Comparison of ENCODE assay signal across 14 cellular contexts in the genomic region with DNA sequence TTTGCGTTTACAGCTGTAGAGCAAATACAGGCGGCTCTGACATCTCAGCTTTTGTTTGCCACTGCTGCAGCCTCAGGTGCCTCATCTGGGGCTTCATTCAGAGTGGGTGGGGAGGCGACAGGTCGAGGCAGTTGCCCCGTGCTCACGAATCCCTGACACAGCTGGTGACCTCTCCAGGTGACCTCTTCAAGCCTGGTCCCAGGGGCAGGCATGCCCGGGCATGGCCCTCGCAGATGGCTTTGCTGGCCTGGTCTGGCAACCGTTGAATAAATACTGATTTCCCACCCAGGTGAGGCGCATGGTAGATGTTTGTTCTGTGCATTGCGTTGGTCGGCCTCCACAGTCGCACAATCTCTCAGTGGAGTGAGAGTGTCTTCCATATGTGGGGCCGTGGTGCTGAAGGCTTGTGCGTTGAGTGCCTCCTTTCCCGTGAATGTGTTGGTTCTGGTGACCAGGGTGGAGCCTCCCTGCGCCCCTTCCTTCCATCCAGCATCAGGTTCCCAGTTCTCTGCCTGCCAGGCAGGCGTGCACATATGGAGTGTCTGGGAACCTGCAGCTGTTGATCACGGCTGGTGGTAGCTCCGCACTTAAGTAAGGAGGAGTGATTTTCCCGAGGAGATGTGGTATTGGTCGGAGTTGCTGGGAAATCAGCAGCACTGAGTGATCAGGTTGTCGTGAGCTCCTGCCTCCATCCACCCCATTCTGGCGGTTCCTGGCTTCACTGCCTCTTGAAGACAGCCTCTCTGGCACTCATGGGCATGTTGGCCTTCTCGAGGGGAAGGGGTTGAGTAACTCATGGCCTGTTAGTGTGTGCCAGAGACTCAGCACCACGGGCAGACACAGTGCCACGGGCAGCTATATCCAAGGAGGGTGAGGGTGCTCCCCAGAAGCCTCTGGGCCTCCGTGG.
DNase-seq lines count a peak whose midpoint lies in the region; ATAC-seq and TF ChIP-seq lines count a peak whose summit lies in the region.
"Had no signal": no experiment of that assay in that cellular context is flagged by ENCODE, and none has a peak within 500 bp of the region (broad histone marks: within the 10 kb centered on the region; RNA-seq: fewer than 3 reads in every experiment).

No MANE protein-coding gene starts in this region.

- intact Hi-C loops in Calu3 (cut with micrococcal nuclease; ENCODE audit: unreplicated experiment), result no loop called here

- no peaks in the 10 kb centered on the region for H3K27me3 Mint-ChIP-seq in Calu3 (ENCODE audit: unreplicated experiment)
- no peaks in the 10 kb centered on the region for H3K27me3 Mint-ChIP-seq in stimulated activated naive B cell treated with anti-CD40 and anti-IgM and Interleukin-4, amounts not matched to agents 10 μg/mL and 1 μg/mL and 100 μg/mL, for 72 hours
- H3K27me3 Mint-ChIP-seq: memory B cell had no signal

- H3K4me3 Mint-ChIP-seq in Calu3 (ENCODE audit: low read depth, unreplicated experiment), result peak overlapping the region; percentile 34
- H3K4me3 Mint-ChIP-seq in stimulated activated naive B cell treated with anti-CD40 and anti-IgM and Interleukin-4, amounts not matched to agents 10 μg/mL and 1 μg/mL and 100 μg/mL, for 72 hours, result no peak overlapping the region
- H3K4me3 Mint-ChIP-seq: HFFc6, memory B cell had no signal

- H3K9me3 ChIP-seq in HUES64 (ENCODE audit: insufficient read depth, low read depth, low read length), result no peaks in the 10 kb centered on the region
- H3K9me3 ChIP-seq in hepatocyte (ENCODE audit: low read depth), result no peaks in the 10 kb centered on the region
- H3K9me3 ChIP-seq: Peyer's patch, thyroid gland had no signal

- no peaks in the 10 kb centered on the region for H3K9me3 Mint-ChIP-seq in Calu3 (ENCODE audit: low read depth, unreplicated experiment)
- H3K9me3 Mint-ChIP-seq in stimulated activated naive B cell treated with anti-CD40 and anti-IgM and Interleukin-4, amounts not matched to agents 10 μg/mL and 1 μg/mL and 100 μg/mL, for 72 hours, result no peaks in the 10 kb centered on the region
- H3K9me3 Mint-ChIP-seq: HFFc6, memory B cell had no signal

- H3K9ac ChIP-seq in HUES64 (ENCODE audit: low read depth, low read length), result peak overlapping the region; percentile 6; the same call in 1 of the 2 replicates

- no peaks in the 10 kb centered on the region for H3K36me3 Mint-ChIP-seq in Calu3 (ENCODE audit: insufficient read depth, unreplicated experiment)
- H3K36me3 Mint-ChIP-seq in stimulated activated naive B cell treated with anti-CD40 and anti-IgM and Interleukin-4, amounts not matched to agents 10 μg/mL and 1 μg/mL and 100 μg/mL, for 72 hours, result peaks cover 13 to 15% of the 10 kb centered on the region in 2 donors

- no TSS peak for BruUV-seq in Calu3 (replicated peaks; lab: Mats Ljungman, UMichigan)

- no peaks in the 10 kb centered on the region for H4K20me1 ChIP-seq in hepatocyte (ENCODE audit: insufficient read depth, poor library complexity, severe bottlenecking)

- DNase-seq in Calu3 (no peak), NCI-H774 (lab: John Stamatoyannopoulos, UW) (peak; percentile 31), hepatocyte (ENCODE audit: low spot score) (no peak), D341Med (ENCODE audit: low spot score) (no peak)
- no peak for DNase-seq in stimulated activated naive B cell treated with anti-CD40 and anti-IgM and Interleukin-4, amounts not matched to agents 10 μg/mL and 1 μg/mL and 100 μg/mL, for 72 hours
- no peak for DNase-seq in NK-92 treated with Interleukin-12 subunit alpha and Interleukin-12 subunit beta, amount 100 ng/mL, for 24 hours (lab: John Stamatoyannopoulos, UW)
- DNase-seq: anterior cingulate cortex, HFFc6, hypothalamus, Peyer's patch, thyroid gland had no signal

- no peaks in the 10 kb centered on the region for H3K9me2 ChIP-seq in hepatocyte (replicated peaks; ENCODE audit: insufficient read depth)

- peaks cover 12% of the 10 kb centered on the region; the same call in 1 of the 2 replicates for H3K4me1 ChIP-seq in HUES64 (ENCODE audit: insufficient read depth, low read length)
- peaks cover 28% of the 10 kb centered on the region for H3K4me1 ChIP-seq in hepatocyte (ENCODE audit: insufficient read depth)
- H3K4me1 ChIP-seq: thyroid gland had no signal

- peaks cover 62% of the 10 kb centered on the region for H3K79me2 ChIP-seq in hepatocyte

- TF ChIP-seq CTCF in Calu3 (IDR thresholded peaks at IDR 0.05; ENCODE audit: unreplicated experiment), result no peak
- TF ChIP-seq CTCF in hepatocyte (IDR thresholded peaks at IDR 0.05; ENCODE audit: poor library complexity), result no peak

- CTCF ChIA-PET in Calu3 (lab: Charles Lee), result no interaction called here

- peaks cover 25% of the 10 kb centered on the region for H3K4me1 Mint-ChIP-seq in Calu3 (ENCODE audit: low read depth, unreplicated experiment)
- peaks cover 32 to 53% of the 10 kb centered on the region in 2 donors for H3K4me1 Mint-ChIP-seq in stimulated activated naive B cell treated with anti-CD40 and anti-IgM and Interleukin-4, amounts not matched to agents 10 μg/mL and 1 μg/mL and 100 μg/mL, for 72 hours

- H3K4me3 ChIP-seq in HUES64 (ENCODE audit: low read length) (no peak overlapping the region), hepatocyte (no peak overlapping the region)
- H3K4me3 ChIP-seq: Peyer's patch, thyroid gland had no signal

- no peak for ATAC-seq in stimulated activated naive B cell treated with anti-CD40 and anti-IgM and Interleukin-4, amounts not matched to agents 10 μg/mL and 1 μg/mL and 100 μg/mL, for 72 hours (replicated peaks)
- ATAC-seq in HG02763 (IDR thresholded peaks at IDR 0.05; ENCODE audit: unreplicated experiment), result no peak

- H2AFZ ChIP-seq in hepatocyte, result no peak overlapping the region

- WGBS in HUES64, result 91% methylated on average over 28 of the region's 28 CpGs
- 78% methylated on average over 27 of the region's 28 CpGs for WGBS in hepatocyte (ENCODE audit: low lambda C conversion rate, missing lambda C conversion rate)

- H3K36me3 ChIP-seq in HUES64 (ENCODE audit: insufficient read depth, low read length) (no peaks in the 10 kb centered on the region), hepatocyte (replicated peaks; ENCODE audit: insufficient read depth, low read depth) (no peaks in the 10 kb centered on the region)
- H3K36me3 ChIP-seq: Peyer's patch, thyroid gland had no signal

- no peaks in the 10 kb centered on the region for H3K27me3 ChIP-seq in HUES64 (ENCODE audit: insufficient read depth, low read length)
- no peaks in the 10 kb centered on the region for H3K27me3 ChIP-seq in hepatocyte
- H3K27me3 ChIP-seq: Peyer's patch, thyroid gland had no signal

- H3K27ac Mint-ChIP-seq in Calu3 (ENCODE audit: unreplicated experiment), result no peak overlapping the region
- H3K27ac Mint-ChIP-seq in stimulated activated naive B cell treated with anti-CD40 and anti-IgM and Interleukin-4, amounts not matched to agents 10 μg/mL and 1 μg/mL and 100 μg/mL, for 72 hours, result no peak overlapping the region
- H3K27ac Mint-ChIP-seq: memory B cell had no signal

- H3K27ac ChIP-seq in HUES64 (ENCODE audit: low read depth, low read length), result no peak overlapping the region; the same call in 1 of the 2 replicates
- H3K27ac ChIP-seq in hepatocyte, result peak overlapping the region; percentile 95
- H3K27ac ChIP-seq: Peyer's patch, thyroid gland had no signal

- H3K4me2 ChIP-seq in hepatocyte, result no peak overlapping the region
